8 cellular contexts compared by ENCODE assay signal in the genomic region with DNA sequence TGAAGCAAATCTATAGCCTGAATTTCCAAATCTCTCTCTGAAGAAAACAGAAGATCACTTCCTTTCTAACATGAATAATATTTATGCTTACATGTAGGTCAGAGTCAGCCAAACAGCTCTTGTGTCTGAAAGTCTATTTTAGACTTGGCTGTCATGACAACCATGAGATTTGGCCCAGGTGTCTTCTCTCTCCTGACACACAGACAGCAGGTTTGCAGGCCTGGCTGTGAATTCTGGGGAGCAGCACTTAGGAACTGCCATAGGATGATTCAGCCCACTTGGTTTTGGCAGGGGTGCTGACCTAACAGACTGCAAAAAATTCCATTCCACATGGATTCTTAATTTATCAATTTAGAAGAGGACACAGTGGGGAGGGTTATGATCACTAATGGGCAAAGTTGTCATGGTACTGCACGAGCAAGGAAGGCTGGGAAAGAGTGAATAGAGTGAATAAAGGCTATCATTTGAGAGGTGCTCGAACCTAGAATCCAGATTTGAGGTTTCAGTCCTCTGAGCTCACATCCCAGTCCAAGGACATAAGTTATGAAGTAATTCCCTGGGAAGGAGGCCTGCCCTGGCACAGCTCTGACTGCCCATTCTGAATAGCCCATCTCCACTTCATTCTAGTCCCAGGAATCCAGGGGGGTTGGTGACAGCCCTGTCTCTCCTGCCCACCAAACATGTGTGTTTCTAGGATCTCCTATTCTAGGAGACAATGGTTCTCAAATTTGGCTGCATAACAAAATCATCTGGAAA.
DNase-seq lines count a peak whose midpoint lies in the region; ATAC-seq and TF ChIP-seq lines count a peak whose summit lies in the region.

No MANE protein-coding gene starts in this region.

- peaks cover 2% of the 10 kb centered on the region; the same call in 1 of the 2 replicates for H3K27me3 ChIP-seq in H9 (ENCODE audit: insufficient read depth, low read length)

- H3K14ac ChIP-seq in H9 (ENCODE audit: insufficient read depth, low read length), result no peak overlapping the region

- H4K8ac ChIP-seq in H9 (replicated peaks; ENCODE audit: insufficient read length, low read depth, low read length), result no peak overlapping the region

- DNase-seq in Ammon's horn (ENCODE audit: low spot score), result peak; percentile 49
- no peak for DNase-seq in H9
- DNase-seq in NCI-H510A treated with DMSO at 0.1 percent for 48 hours (lab: John Stamatoyannopoulos, UW), result peak; percentile 46
- DNase-seq in fibroblast of the aortic adventitia (ENCODE audit: low read depth), result peak; percentile 81
- DNase-seq in activated naive CD4-positive, alpha-beta T cell treated with Interleukin-2 at 50 U/mL for 16 hours, result no peak
- DNase-seq in ureter (ENCODE audit: low spot score), result no peak
- DNase-seq in NCI-H2081 treated with DMSO at 0.1 percent for 48 hours (lab: John Stamatoyannopoulos, UW), result no peak

- H2BK15ac ChIP-seq in H9 (ENCODE audit: low read depth, low read length), result no peak overlapping the region

- H3K4me2 ChIP-seq in H9 (ENCODE audit: insufficient read depth, insufficient read length, low read length), result no peak overlapping the region

- H4K91ac ChIP-seq in H9 (ENCODE audit: insufficient read length, low read depth, low read length), result no peak overlapping the region

- no peak overlapping the region for H2BK20ac ChIP-seq in H9 (ENCODE audit: low read depth, low read length, poor library complexity, severe bottlenecking)

- no peak overlapping the region for H2BK120ac ChIP-seq in H9 (ENCODE audit: low read depth, low read length, poor library complexity, severe bottlenecking)

- H2BK5ac ChIP-seq in H9 (ENCODE audit: insufficient read length, low read length), result no peak overlapping the region

- no peak for ATAC-seq in GM19463 (IDR thresholded peaks at IDR 0.05; ENCODE audit: unreplicated experiment)

- peaks cover 2 to 6% of the 10 kb centered on the region in 2 experiments; a peak in 2 of 5 replicates for H3K9me3 Mint-ChIP-seq in H9

- H3K18ac ChIP-seq in H9 (ENCODE audit: insufficient read length, low read depth, low read length), result no peak overlapping the region

- no peak overlapping the region for H2BK12ac ChIP-seq in H9 (ENCODE audit: insufficient read length, low read depth, low read length)

- H4K20me1 ChIP-seq in H9 (ENCODE audit: control insufficient read depth, insufficient read depth, insufficient read length), result no peaks in the 10 kb centered on the region

- H3K9ac ChIP-seq in H9 (ENCODE audit: extremely low read depth, insufficient read length, low read length), result no peak overlapping the region

- no peak overlapping the region for H3K23ac ChIP-seq in H9 (ENCODE audit: insufficient read length, low read depth, low read length)

- H3K27ac Mint-ChIP-seq in H9, result peak overlapping the region; percentile 31 to 72 (median 41); a peak in 4 of 7 replicates

- no peak overlapping the region for H3K27ac ChIP-seq in H9 (ENCODE audit: insufficient read length, low read depth, low read length)

- no peaks in the 10 kb centered on the region for H3K27me3 Mint-ChIP-seq in H9 (ENCODE audit: low read depth)

- no peak overlapping the region for H3K56ac ChIP-seq in H9 (ENCODE audit: insufficient read length, low read depth, low read length)

- H3K4me1 Mint-ChIP-seq in H9, result peaks cover 30 to 38% of the 10 kb centered on the region in 2 experiments

- no peak overlapping the region for H3K4me3 Mint-ChIP-seq in H9

- no peaks in the 10 kb centered on the region for H3K79me1 ChIP-seq in H9 (ENCODE audit: insufficient read depth, low read depth, low read length, poor library complexity, severe bottlenecking)

- H3K36me3 Mint-ChIP-seq in H9 (ENCODE audit: insufficient read depth in 1 of 3, low read depth in 3 of 3), result peaks cover 0 to 8% (median 2%) of the 10 kb centered on the region in 3 experiments; a peak in 3 of 7 replicates

- no peaks in the 10 kb centered on the region for H3K79me2 ChIP-seq in H9 (ENCODE audit: insufficient read depth, low read length)

- no peak overlapping the region for H3K4me3 ChIP-seq in fibroblast of the aortic adventitia (ENCODE audit: low read depth, low read length)

- no peaks in the 10 kb centered on the region for H3K23me2 ChIP-seq in H9 (ENCODE audit: insufficient read length, low read depth, low read length, poor library complexity, severe bottlenecking)

- H3K9me3 ChIP-seq in H9 (ENCODE audit: control insufficient read depth, low read depth, low read length), result no peaks in the 10 kb centered on the region

- H2AFZ ChIP-seq in H9 (ENCODE audit: low read length), result no peak overlapping the region

- no peak overlapping the region for H2AK5ac ChIP-seq in H9 (ENCODE audit: insufficient read length, low read length)

- no peak overlapping the region for H3T11ph ChIP-seq in H9 (ENCODE audit: low read length)

- peaks cover 6% of the 10 kb centered on the region; the same call in 1 of the 2 replicates for H3K4me1 ChIP-seq in H9 (ENCODE audit: insufficient read depth, low read length)

- no peak for TF ChIP-seq CTCF in H9 (conservative IDR thresholded peaks at IDR 0.05)
- no peak for TF ChIP-seq CTCF in fibroblast of the aortic adventitia (IDR thresholded peaks at IDR 0.05; ENCODE audit: insufficient read depth, low read length)

- WGBS in H9 (ENCODE audit: extremely low coverage, insufficient read length, low lambda C conversion rate), result no CpG with 5 or more reads among the region's 2 CpGs

- no peak overlapping the region for H3K4ac ChIP-seq in H9 (ENCODE audit: low read depth, low read length)

- H4K5ac ChIP-seq in H9 (ENCODE audit: insufficient read length, low read depth, low read length), result no peak overlapping the region

Comparison
In these comparisons a context has a peak if more than half of its experiments do, and no peak if none do; other contexts are left out.
1. DNase-seq: peak in Ammon's horn (single experiment), NCI-H510A treated with DMSO at 0.1 percent for 48 hours (single experiment) and fibroblast of the aortic adventitia (single experiment); none in H9 (single experiment), activated naive CD4-positive, alpha-beta T cell treated with Interleukin-2 at 50 U/mL for 16 hours (single experiment), ureter (single experiment) and NCI-H2081 treated with DMSO at 0.1 percent for 48 hours (single experiment).